Comparison of ENCODE assay signal across 8 cellular contexts in genomic region chr15:21551809-21552208, GRCh38.
DNase-seq lines count a peak whose midpoint lies in the region; ATAC-seq, FAIRE-seq and TF ChIP-seq lines count a peak whose summit lies in the region.
"Not testable (repeated sequence)": the region's sequence is repeated elsewhere in the genome, so short reads cannot be mapped to it uniquely, and the experiment has no call there.

No MANE protein-coding gene starts in this region.

- ATAC-seq in GM18505 (IDR thresholded peaks at IDR 0.05; ENCODE audit: unreplicated experiment) (peak; percentile 81), GM19328 (IDR thresholded peaks at IDR 0.05; ENCODE audit: unreplicated experiment) (peak; percentile 73), GM21619 (IDR thresholded peaks at IDR 0.05; ENCODE audit: unreplicated experiment) (peak; percentile 92), HG02840 (IDR thresholded peaks at IDR 0.05; ENCODE audit: low FRiP score, unreplicated experiment) (peak; percentile 56), HG03280 (IDR thresholded peaks at IDR 0.05; ENCODE audit: unreplicated experiment) (peak; percentile 66), SK-N-SH treated with all-trans-retinoic acid at 6 μM for 48 hours (peak; percentile 69), GM12878 (peak; percentile 86)
- peak; percentile 75 for ATAC-seq in stimulated activated effector memory CD8-positive, alpha-beta T cell treated with anti-CD3 and anti-CD28 coated beads, Interleukin-12 subunit alpha, Interleukin-12 subunit beta, amount 100 ng/mL, for 72 hours

- in situ Hi-C loops in GM12878 (cut with MboI): not testable (repeated sequence)

- not testable (repeated sequence) for BruUV-seq in GM12878 (replicated peaks; lab: Mats Ljungman, UMichigan)

- TF ChIP-seq CTCF in GM12878 (IDR thresholded peaks at IDR 0.05 in 2 of 3, conservative IDR thresholded peaks at IDR 0.05 in 1 of 3; ENCODE audit: control insufficient read depth in 2 of 3, extremely low read depth in 1 of 3, insufficient read depth in 1 of 3, low read depth in 3 of 3, low read length in 3 of 3): not testable (repeated sequence)

- not testable (repeated sequence) for H3K36me3 Mint-ChIP-seq in stimulated activated effector memory CD8-positive, alpha-beta T cell treated with anti-CD3 and anti-CD28 coated beads, Interleukin-12 subunit alpha, Interleukin-12 subunit beta, amount 100 ng/mL, for 72 hours

- not testable (repeated sequence) for H3K9ac ChIP-seq in GM12878 (ENCODE audit: control insufficient read depth, insufficient read depth, low read length)

- not testable (repeated sequence) for DNase-seq in GM12878 (ENCODE audit: low read depth, low spot score); stimulated activated effector memory CD8-positive, alpha-beta T cell treated with anti-CD3 and anti-CD28 coated beads, Interleukin-12 subunit alpha, Interleukin-12 subunit beta, amount 100 ng/mL, for 72 hours (ENCODE audit: low spot score in 2 of 2)

- not testable (repeated sequence) for H3K9me3 Mint-ChIP-seq in stimulated activated effector memory CD8-positive, alpha-beta T cell treated with anti-CD3 and anti-CD28 coated beads, Interleukin-12 subunit alpha, Interleukin-12 subunit beta, amount 100 ng/mL, for 72 hours

- WGBS in GM12878 (ENCODE audit: insufficient coverage, insufficient replicate concordance, low lambda C conversion rate, missing lambda C conversion rate): no CpG with 5 or more reads among the region's 1 CpG

- TF ChIP-seq EP300 in GM12878 (IDR thresholded peaks at IDR 0.05; ENCODE audit: borderline replicate concordance in 1 of 2, control insufficient read depth in 1 of 2, low read depth in 2 of 2, low read length in 2 of 2): not testable (repeated sequence)

- POLR2A ChIA-PET in GM12878 (lab: Charles Lee): not testable (repeated sequence)

- H3K4me1 ChIP-seq in GM12878 (ENCODE audit: control insufficient read depth, insufficient read depth, low read length): not testable (repeated sequence)

- TF ChIP-seq RAD21 in GM12878 (IDR thresholded peaks at IDR 0.05; ENCODE audit: insufficient read depth, low read depth, low read length): not testable (repeated sequence)

- not testable (repeated sequence) for TF ChIP-seq POLR2A in GM18505 (IDR thresholded peaks at IDR 0.05; ENCODE audit: borderline replicate concordance, extremely low read depth, insufficient read depth, insufficient read length); GM12878 (IDR thresholded peaks at IDR 0.05; ENCODE audit: low read depth, low read length)

- not testable (repeated sequence) for H3K9me3 ChIP-seq in GM12878 (replicated peaks; ENCODE audit: control insufficient read depth, insufficient read depth, low read length)

- H3K27me3 ChIP-seq in GM12878 (replicated peaks in 1 of 2; ENCODE audit: control insufficient read depth in 2 of 2, insufficient read depth in 2 of 2, low read length in 1 of 2): not testable (repeated sequence)

- not testable (repeated sequence) for H4K20me1 ChIP-seq in GM12878 (ENCODE audit: control insufficient read depth, insufficient read depth)

- SMC1A ChIA-PET in GM12878 (lab: Charles Lee; ENCODE audit: uncharacterized antibody, unreplicated experiment): not testable (repeated sequence)

- H3K36me3 ChIP-seq in GM12878 (ENCODE audit: control insufficient read depth in 2 of 2, insufficient read depth in 2 of 2, low read length in 1 of 2): not testable (repeated sequence)

- RAD21 ChIA-PET in GM12878 (lab: Charles Lee; ENCODE audit: unreplicated experiment): not testable (repeated sequence)

- not testable (repeated sequence) for H3K4me2 ChIP-seq in GM12878 (ENCODE audit: control insufficient read depth, insufficient read depth)

- not testable (repeated sequence) for H3K4me3 Mint-ChIP-seq in stimulated activated effector memory CD8-positive, alpha-beta T cell treated with anti-CD3 and anti-CD28 coated beads, Interleukin-12 subunit alpha, Interleukin-12 subunit beta, amount 100 ng/mL, for 72 hours

- not testable (repeated sequence) for H2AFZ ChIP-seq in GM12878 (ENCODE audit: control insufficient read depth, low read depth, low read length)

- H3K27ac ChIP-seq in GM12878 (ENCODE audit: control insufficient read depth, insufficient read depth): not testable (repeated sequence)

- not testable (repeated sequence) for H3K79me2 ChIP-seq in GM12878 (ENCODE audit: control insufficient read depth, insufficient read depth, low read length)

- not testable (repeated sequence) for H3K27ac Mint-ChIP-seq in stimulated activated effector memory CD8-positive, alpha-beta T cell treated with anti-CD3 and anti-CD28 coated beads, Interleukin-12 subunit alpha, Interleukin-12 subunit beta, amount 100 ng/mL, for 72 hours

- H3K4me3 ChIP-seq in GM12878: not testable (repeated sequence)

- H3K4me1 Mint-ChIP-seq in stimulated activated effector memory CD8-positive, alpha-beta T cell treated with anti-CD3 and anti-CD28 coated beads, Interleukin-12 subunit alpha, Interleukin-12 subunit beta, amount 100 ng/mL, for 72 hours: not testable (repeated sequence)

- CTCF ChIA-PET in GM12878 (lab: Yijun Ruan, JAX): not testable (repeated sequence)

- not testable (repeated sequence) for FAIRE-seq in GM12878 (lab: Jason Lieb, UNC)

- intact Hi-C loops in GM12878 (cut with micrococcal nuclease; ENCODE audit: unreplicated experiment): not testable (repeated sequence)
